1 cellular context compared by ENCODE assay signal in the genomic region with DNA sequence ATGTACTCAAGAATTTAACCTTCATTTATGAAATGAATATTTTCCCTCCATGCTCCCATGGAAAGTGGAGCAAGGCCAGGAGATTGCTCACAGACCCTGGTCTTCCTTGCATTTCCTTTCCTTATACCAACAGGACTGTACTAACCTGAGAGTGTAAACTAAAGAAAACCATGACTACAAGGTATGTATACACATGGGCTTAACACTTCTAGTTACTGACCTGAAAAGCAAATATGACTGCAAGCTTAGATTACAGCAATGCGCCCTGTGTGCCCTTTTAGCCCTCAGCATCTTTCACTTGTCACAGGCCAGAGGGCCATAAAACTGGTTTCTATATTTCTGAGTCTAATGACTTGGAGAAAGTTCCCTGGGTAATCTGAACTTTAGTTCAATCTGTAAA.
A peak's percentile ranks its signal among the peaks of the same experiment; 100 is the strongest.
TF ChIP-seq lines count a peak whose summit lies in the region.

No MANE protein-coding gene starts in this region.

TF ChIP-seq in HepG2, 621 proteins besides CTCF, POLR2A, EP300 and RAD21 (continued from another document and continues in another):
- TF ChIP-seq, protein P1, sequence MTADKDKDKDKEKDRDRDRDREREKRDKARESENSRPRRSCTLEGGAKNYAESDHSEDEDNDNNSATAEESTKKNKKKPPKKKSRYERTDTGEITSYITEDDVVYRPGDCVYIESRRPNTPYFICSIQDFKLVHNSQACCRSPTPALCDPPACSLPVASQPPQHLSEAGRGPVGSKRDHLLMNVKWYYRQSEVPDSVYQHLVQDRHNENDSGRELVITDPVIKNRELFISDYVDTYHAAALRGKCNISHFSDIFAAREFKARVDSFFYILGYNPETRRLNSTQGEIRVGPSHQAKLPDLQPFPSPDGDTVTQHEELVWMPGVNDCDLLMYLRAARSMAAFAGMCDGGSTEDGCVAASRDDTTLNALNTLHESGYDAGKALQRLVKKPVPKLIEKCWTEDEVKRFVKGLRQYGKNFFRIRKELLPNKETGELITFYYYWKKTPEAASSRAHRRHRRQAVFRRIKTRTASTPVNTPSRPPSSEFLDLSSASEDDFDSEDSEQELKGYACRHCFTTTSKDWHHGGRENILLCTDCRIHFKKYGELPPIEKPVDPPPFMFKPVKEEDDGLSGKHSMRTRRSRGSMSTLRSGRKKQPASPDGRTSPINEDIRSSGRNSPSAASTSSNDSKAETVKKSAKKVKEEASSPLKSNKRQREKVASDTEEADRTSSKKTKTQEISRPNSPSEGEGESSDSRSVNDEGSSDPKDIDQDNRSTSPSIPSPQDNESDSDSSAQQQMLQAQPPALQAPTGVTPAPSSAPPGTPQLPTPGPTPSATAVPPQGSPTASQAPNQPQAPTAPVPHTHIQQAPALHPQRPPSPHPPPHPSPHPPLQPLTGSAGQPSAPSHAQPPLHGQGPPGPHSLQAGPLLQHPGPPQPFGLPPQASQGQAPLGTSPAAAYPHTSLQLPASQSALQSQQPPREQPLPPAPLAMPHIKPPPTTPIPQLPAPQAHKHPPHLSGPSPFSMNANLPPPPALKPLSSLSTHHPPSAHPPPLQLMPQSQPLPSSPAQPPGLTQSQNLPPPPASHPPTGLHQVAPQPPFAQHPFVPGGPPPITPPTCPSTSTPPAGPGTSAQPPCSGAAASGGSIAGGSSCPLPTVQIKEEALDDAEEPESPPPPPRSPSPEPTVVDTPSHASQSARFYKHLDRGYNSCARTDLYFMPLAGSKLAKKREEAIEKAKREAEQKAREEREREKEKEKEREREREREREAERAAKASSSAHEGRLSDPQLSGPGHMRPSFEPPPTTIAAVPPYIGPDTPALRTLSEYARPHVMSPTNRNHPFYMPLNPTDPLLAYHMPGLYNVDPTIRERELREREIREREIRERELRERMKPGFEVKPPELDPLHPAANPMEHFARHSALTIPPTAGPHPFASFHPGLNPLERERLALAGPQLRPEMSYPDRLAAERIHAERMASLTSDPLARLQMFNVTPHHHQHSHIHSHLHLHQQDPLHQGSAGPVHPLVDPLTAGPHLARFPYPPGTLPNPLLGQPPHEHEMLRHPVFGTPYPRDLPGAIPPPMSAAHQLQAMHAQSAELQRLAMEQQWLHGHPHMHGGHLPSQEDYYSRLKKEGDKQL (CRISPR knock-in tag; IDR thresholded peaks at IDR 0.05; ENCODE audit: low read depth), result peak; percentile 60; the same call in 1 of the 2 replicates
- TF ChIP-seq, protein P2, sequence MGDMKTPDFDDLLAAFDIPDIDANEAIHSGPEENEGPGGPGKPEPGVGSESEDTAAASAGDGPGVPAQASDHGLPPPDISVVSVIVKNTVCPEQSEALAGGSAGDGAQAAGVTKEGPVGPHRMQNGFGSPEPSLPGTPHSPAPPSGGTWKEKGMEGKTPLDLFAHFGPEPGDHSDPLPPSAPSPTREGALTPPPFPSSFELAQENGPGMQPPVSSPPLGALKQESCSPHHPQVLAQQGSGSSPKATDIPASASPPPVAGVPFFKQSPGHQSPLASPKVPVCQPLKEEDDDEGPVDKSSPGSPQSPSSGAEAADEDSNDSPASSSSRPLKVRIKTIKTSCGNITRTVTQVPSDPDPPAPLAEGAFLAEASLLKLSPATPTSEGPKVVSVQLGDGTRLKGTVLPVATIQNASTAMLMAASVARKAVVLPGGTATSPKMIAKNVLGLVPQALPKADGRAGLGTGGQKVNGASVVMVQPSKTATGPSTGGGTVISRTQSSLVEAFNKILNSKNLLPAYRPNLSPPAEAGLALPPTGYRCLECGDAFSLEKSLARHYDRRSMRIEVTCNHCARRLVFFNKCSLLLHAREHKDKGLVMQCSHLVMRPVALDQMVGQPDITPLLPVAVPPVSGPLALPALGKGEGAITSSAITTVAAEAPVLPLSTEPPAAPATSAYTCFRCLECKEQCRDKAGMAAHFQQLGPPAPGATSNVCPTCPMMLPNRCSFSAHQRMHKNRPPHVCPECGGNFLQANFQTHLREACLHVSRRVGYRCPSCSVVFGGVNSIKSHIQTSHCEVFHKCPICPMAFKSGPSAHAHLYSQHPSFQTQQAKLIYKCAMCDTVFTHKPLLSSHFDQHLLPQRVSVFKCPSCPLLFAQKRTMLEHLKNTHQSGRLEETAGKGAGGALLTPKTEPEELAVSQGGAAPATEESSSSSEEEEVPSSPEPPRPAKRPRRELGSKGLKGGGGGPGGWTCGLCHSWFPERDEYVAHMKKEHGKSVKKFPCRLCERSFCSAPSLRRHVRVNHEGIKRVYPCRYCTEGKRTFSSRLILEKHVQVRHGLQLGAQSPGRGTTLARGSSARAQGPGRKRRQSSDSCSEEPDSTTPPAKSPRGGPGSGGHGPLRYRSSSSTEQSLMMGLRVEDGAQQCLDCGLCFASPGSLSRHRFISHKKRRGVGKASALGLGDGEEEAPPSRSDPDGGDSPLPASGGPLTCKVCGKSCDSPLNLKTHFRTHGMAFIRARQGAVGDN (CRISPR knock-in tag; IDR thresholded peaks at IDR 0.05), result no peak
- TF ChIP-seq ZNF460 (CRISPR knock-in tag; IDR thresholded peaks at IDR 0.05; ENCODE audit: borderline replicate concordance), result no peak
- TF ChIP-seq GATAD1 (CRISPR knock-in tag; IDR thresholded peaks at IDR 0.05), result peak; percentile 52
- TF ChIP-seq ATRX (CRISPR knock-in tag; IDR thresholded peaks at IDR 0.05; ENCODE audit: borderline replicate concordance), result no peak
- TF ChIP-seq FOSL2 (CRISPR knock-in tag; IDR thresholded peaks at IDR 0.05), result peak; percentile 63
- TF ChIP-seq GTF3A (CRISPR knock-in tag; conservative IDR thresholded peaks at IDR 0.05), result no peak
- TF ChIP-seq, protein P3, sequence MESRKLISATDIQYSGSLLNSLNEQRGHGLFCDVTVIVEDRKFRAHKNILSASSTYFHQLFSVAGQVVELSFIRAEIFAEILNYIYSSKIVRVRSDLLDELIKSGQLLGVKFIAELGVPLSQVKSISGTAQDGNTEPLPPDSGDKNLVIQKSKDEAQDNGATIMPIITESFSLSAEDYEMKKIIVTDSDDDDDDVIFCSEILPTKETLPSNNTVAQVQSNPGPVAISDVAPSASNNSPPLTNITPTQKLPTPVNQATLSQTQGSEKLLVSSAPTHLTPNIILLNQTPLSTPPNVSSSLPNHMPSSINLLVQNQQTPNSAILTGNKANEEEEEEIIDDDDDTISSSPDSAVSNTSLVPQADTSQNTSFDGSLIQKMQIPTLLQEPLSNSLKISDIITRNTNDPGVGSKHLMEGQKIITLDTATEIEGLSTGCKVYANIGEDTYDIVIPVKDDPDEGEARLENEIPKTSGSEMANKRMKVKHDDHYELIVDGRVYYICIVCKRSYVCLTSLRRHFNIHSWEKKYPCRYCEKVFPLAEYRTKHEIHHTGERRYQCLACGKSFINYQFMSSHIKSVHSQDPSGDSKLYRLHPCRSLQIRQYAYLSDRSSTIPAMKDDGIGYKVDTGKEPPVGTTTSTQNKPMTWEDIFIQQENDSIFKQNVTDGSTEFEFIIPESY (CRISPR knock-in tag; IDR thresholded peaks at IDR 0.05), result no peak
- TF ChIP-seq, protein P4, sequence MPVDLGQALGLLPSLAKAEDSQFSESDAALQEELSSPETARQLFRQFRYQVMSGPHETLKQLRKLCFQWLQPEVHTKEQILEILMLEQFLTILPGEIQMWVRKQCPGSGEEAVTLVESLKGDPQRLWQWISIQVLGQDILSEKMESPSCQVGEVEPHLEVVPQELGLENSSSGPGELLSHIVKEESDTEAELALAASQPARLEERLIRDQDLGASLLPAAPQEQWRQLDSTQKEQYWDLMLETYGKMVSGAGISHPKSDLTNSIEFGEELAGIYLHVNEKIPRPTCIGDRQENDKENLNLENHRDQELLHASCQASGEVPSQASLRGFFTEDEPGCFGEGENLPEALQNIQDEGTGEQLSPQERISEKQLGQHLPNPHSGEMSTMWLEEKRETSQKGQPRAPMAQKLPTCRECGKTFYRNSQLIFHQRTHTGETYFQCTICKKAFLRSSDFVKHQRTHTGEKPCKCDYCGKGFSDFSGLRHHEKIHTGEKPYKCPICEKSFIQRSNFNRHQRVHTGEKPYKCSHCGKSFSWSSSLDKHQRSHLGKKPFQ (CRISPR knock-in tag; IDR thresholded peaks at IDR 0.05; ENCODE audit: insufficient replicate concordance), result no peak
- TF ChIP-seq ZNF12 (CRISPR knock-in tag; IDR thresholded peaks at IDR 0.05), result peak; percentile 75
- no peak for TF ChIP-seq TRIM24 (CRISPR knock-in tag; IDR thresholded peaks at IDR 0.05)
- TF ChIP-seq RFXAP (CRISPR knock-in tag; IDR thresholded peaks at IDR 0.05; ENCODE audit: borderline replicate concordance), result no peak
- no peak for TF ChIP-seq ZNF251 (CRISPR knock-in tag; IDR thresholded peaks at IDR 0.05)
- peak; percentile 93 for TF ChIP-seq FOXA3 (CRISPR knock-in tag; IDR thresholded peaks at IDR 0.05)
- no peak for TF ChIP-seq ELF4 (CRISPR knock-in tag; IDR thresholded peaks at IDR 0.05; ENCODE audit: borderline replicate concordance)
- TF ChIP-seq TGIF2 (CRISPR knock-in tag; IDR thresholded peaks at IDR 0.05), result 0 out of 2 replicates have a peak, but pooled peaks have one; percentile 24
- TF ChIP-seq KLF16 (CRISPR knock-in tag; IDR thresholded peaks at IDR 0.05), result 0 out of 4 replicates have a peak, but pooled peaks of 1 of the 2 experiments have one; percentile 59
- TF ChIP-seq SOX6 (IDR thresholded peaks at IDR 0.05), result no peak
- TF ChIP-seq SOX6 (CRISPR knock-in tag; IDR thresholded peaks at IDR 0.05), result peak; percentile 72
- TF ChIP-seq, protein P5, sequence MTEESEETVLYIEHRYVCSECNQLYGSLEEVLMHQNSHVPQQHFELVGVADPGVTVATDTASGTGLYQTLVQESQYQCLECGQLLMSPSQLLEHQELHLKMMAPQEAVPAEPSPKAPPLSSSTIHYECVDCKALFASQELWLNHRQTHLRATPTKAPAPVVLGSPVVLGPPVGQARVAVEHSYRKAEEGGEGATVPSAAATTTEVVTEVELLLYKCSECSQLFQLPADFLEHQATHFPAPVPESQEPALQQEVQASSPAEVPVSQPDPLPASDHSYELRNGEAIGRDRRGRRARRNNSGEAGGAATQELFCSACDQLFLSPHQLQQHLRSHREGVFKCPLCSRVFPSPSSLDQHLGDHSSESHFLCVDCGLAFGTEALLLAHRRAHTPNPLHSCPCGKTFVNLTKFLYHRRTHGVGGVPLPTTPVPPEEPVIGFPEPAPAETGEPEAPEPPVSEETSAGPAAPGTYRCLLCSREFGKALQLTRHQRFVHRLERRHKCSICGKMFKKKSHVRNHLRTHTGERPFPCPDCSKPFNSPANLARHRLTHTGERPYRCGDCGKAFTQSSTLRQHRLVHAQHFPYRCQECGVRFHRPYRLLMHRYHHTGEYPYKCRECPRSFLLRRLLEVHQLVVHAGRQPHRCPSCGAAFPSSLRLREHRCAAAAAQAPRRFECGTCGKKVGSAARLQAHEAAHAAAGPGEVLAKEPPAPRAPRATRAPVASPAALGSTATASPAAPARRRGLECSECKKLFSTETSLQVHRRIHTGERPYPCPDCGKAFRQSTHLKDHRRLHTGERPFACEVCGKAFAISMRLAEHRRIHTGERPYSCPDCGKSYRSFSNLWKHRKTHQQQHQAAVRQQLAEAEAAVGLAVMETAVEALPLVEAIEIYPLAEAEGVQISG (CRISPR knock-in tag; IDR thresholded peaks at IDR 0.05), result 0 out of 2 replicates have a peak, but pooled peaks have one; percentile 17
- TF ChIP-seq HIVEP1 (CRISPR knock-in tag; IDR thresholded peaks at IDR 0.05), result no peak
- no peak for TF ChIP-seq RAD51 (IDR thresholded peaks at IDR 0.05; ENCODE audit: borderline replicate concordance)
- no peak for TF ChIP-seq ZNF577 (CRISPR knock-in tag; IDR thresholded peaks at IDR 0.05; ENCODE audit: borderline replicate concordance, low read depth)
- no peak for TF ChIP-seq ZNF781 (CRISPR knock-in tag; IDR thresholded peaks at IDR 0.05; ENCODE audit: borderline replicate concordance, not compliant biosample characterization)
- 0 out of 2 replicates have a peak, but pooled peaks have one; percentile 19 for TF ChIP-seq HOXA5 (CRISPR knock-in tag; IDR thresholded peaks at IDR 0.05)
- peak; percentile 78; the same call in 1 of the 2 replicates for TF ChIP-seq ZSCAN29 (CRISPR knock-in tag; conservative IDR thresholded peaks at IDR 0.05)
- TF ChIP-seq FOXP1 (IDR thresholded peaks at IDR 0.05), result 0 out of 2 replicates have a peak, but pooled peaks have one; percentile 13
- peak; percentile 85 for TF ChIP-seq FOXP1 (CRISPR knock-in tag; IDR thresholded peaks at IDR 0.05)
- TF ChIP-seq, protein P6, sequence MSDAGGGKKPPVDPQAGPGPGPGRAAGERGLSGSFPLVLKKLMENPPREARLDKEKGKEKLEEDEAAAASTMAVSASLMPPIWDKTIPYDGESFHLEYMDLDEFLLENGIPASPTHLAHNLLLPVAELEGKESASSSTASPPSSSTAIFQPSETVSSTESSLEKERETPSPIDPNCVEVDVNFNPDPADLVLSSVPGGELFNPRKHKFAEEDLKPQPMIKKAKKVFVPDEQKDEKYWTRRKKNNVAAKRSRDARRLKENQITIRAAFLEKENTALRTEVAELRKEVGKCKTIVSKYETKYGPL (CRISPR knock-in tag; IDR thresholded peaks at IDR 0.05), result no peak
- no peak for TF ChIP-seq EED (CRISPR knock-in tag; IDR thresholded peaks at IDR 0.05)
- TF ChIP-seq ZSCAN20 (CRISPR knock-in tag; IDR thresholded peaks at IDR 0.05; ENCODE audit: borderline replicate concordance), result no peak
- no peak for TF ChIP-seq ZNF20 (CRISPR knock-in tag; IDR thresholded peaks at IDR 0.05)
- TF ChIP-seq JUN (CRISPR knock-in tag; IDR thresholded peaks at IDR 0.05), result no peak
- TF ChIP-seq KLF15 (CRISPR knock-in tag; IDR thresholded peaks at IDR 0.05; ENCODE audit: borderline replicate concordance), result no peak
- TF ChIP-seq ZFP36 (IDR thresholded peaks at IDR 0.05; ENCODE audit: borderline replicate concordance, low read depth, low read length, partially characterized antibody), result no peak
- 0 out of 2 replicates have a peak, but pooled peaks have one; percentile 41 for TF ChIP-seq NCOA1 (CRISPR knock-in tag; IDR thresholded peaks at IDR 0.05)
- TF ChIP-seq, protein P7, sequence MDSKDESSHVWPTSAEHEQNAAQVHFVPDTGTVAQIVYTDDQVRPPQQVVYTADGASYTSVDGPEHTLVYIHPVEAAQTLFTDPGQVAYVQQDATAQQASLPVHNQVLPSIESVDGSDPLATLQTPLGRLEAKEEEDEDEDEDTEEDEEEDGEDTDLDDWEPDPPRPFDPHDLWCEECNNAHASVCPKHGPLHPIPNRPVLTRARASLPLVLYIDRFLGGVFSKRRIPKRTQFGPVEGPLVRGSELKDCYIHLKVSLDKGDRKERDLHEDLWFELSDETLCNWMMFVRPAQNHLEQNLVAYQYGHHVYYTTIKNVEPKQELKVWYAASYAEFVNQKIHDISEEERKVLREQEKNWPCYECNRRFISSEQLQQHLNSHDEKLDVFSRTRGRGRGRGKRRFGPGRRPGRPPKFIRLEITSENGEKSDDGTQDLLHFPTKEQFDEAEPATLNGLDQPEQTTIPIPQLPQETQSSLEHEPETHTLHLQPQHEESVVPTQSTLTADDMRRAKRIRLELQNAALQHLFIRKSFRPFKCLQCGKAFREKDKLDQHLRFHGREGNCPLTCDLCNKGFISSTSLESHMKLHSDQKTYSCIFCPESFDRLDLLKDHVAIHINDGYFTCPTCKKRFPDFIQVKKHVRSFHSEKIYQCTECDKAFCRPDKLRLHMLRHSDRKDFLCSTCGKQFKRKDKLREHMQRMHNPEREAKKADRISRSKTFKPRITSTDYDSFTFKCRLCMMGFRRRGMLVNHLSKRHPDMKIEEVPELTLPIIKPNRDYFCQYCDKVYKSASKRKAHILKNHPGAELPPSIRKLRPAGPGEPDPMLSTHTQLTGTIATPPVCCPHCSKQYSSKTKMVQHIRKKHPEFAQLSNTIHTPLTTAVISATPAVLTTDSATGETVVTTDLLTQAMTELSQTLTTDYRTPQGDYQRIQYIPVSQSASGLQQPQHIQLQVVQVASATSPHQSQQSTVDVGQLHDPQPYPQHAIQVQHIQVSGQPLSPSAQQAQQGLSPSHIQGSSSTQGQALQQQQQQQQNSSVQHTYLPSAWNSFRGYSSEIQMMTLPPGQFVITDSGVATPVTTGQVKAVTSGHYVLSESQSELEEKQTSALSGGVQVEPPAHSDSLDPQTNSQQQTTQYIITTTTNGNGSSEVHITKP (CRISPR knock-in tag; IDR thresholded peaks at IDR 0.05; ENCODE audit: low read depth), result peak; percentile 67; the same call in 1 of the 2 replicates
- TF ChIP-seq HOXD1 (CRISPR knock-in tag; IDR thresholded peaks at IDR 0.05), result no peak
- TF ChIP-seq CREB1 (IDR thresholded peaks at IDR 0.05), result peak; percentile 16; the same call in 1 of the 2 replicates
- TF ChIP-seq CREB1 (CRISPR knock-in tag; IDR thresholded peaks at IDR 0.05), result no peak
